Comparison of ENCODE assay signal across 12 cellular contexts in genomic region chr4:73221734-73222133, GRCh38. TPM values are rescaled to one million over a fixed set of nuclear protein-coding genes. Genes with fewer than 3 reads are reported as not detected.
DNase-seq lines count a peak whose midpoint lies in the region; ATAC-seq, FAIRE-seq and TF ChIP-seq lines count a peak whose summit lies in the region.
"Had no signal": no experiment of that assay in that cellular context is flagged by ENCODE, and none has a peak within 500 bp of the region (broad histone marks: within the 10 kb centered on the region; RNA-seq: fewer than 3 reads in every experiment).

No MANE protein-coding gene starts in this region.

- H3K9me3 ChIP-seq in right cardiac atrium (ENCODE audit: control insufficient read depth, low read length): no peaks in the 10 kb centered on the region
- no peaks in the 10 kb centered on the region for H3K9me3 ChIP-seq in keratinocyte (ENCODE audit: control insufficient read depth, low read depth, low read length)

- FAIRE-seq in keratinocyte (lab: Jason Lieb, UNC): peak; percentile 36
- FAIRE-seq: HepG2 had no signal

- H3K4me1 ChIP-seq in right cardiac atrium (ENCODE audit: control insufficient read depth, insufficient read depth, low read length) (peaks cover 1% of the 10 kb centered on the region), keratinocyte (ENCODE audit: control insufficient read depth, extremely low read depth, insufficient read depth, low read length) (peaks cover 7% of the 10 kb centered on the region)

- no peaks in the 10 kb centered on the region for H3K36me3 ChIP-seq in keratinocyte (ENCODE audit: control insufficient read depth in 2 of 2, extremely low read depth in 1 of 2, insufficient read depth in 2 of 2, low read length in 2 of 2)

- no peaks in the 10 kb centered on the region for H4K20me1 ChIP-seq in keratinocyte (ENCODE audit: control insufficient read depth, extremely low read depth, insufficient read depth, low read length)

- peak overlapping the region; percentile 83 for H3K4me2 ChIP-seq in keratinocyte (ENCODE audit: control insufficient read depth, extremely low read depth, insufficient read depth, low read depth, low read length)

- WGBS in right cardiac atrium: 78% methylated on average over 2 of the region's 2 CpGs

- H3K27ac ChIP-seq in right cardiac atrium (ENCODE audit: low read length): no peak overlapping the region
- H3K27ac ChIP-seq in keratinocyte (ENCODE audit: control insufficient read depth, insufficient read depth, low read length): peak overlapping the region; percentile 80

- peaks cover 10% of the 10 kb centered on the region for H3K36me3 Mint-ChIP-seq in activated T-helper 1 cell treated with anti-CD3 and anti-CD28 coated beads, Interleukin-12 subunit alpha, Interleukin-12 subunit beta, Interleukin-2, Interleukin-4 antibody, amounts not matched to agents 30 ng/mL and 10 ng/mL and 1 ng/mL, durations not matched to agents 14 hours and 24 hours and 36 hours (ENCODE audit: low read depth)

- DNase-seq in right cardiac atrium (no peak), Right ventricle myocardium superior (no peak), keratinocyte (ENCODE audit: low read depth, low spot score) (no peak), DMS 273 treated with DMSO at 0.1 percent for 48 hours (lab: John Stamatoyannopoulos, UW) (no peak), T-helper 9 cell (no peak), Ammon's horn (ENCODE audit: low spot score) (no peak)
- DNase-seq in activated T-helper 1 cell treated with anti-CD3 and anti-CD28 coated beads, Interleukin-12 subunit alpha, Interleukin-12 subunit beta, Interleukin-2, Interleukin-4 antibody, amounts not matched to agents 30 ng/mL and 10 ng/mL and 1 ng/mL, durations not matched to agents 14 hours and 24 hours and 36 hours (ENCODE audit: low spot score): no peak
- DNase-seq: GDM1, GOT3 had no signal

- peak overlapping the region; percentile 24 for H3K4me3 ChIP-seq in right cardiac atrium (ENCODE audit: low read length)
- H3K4me3 ChIP-seq in keratinocyte (ENCODE audit: control insufficient read depth in 2 of 3, extremely low read depth in 1 of 3, insufficient read depth in 2 of 3, low read depth in 1 of 3, low read length in 3 of 3): peak overlapping the region; percentile 45 to 58 (median 50)

- no peaks in the 10 kb centered on the region for H3K9me3 Mint-ChIP-seq in activated T-helper 1 cell treated with anti-CD3 and anti-CD28 coated beads, Interleukin-12 subunit alpha, Interleukin-12 subunit beta, Interleukin-2, Interleukin-4 antibody, amounts not matched to agents 30 ng/mL and 10 ng/mL and 1 ng/mL, durations not matched to agents 14 hours and 24 hours and 36 hours

- H3K9ac ChIP-seq in keratinocyte (ENCODE audit: control insufficient read depth, extremely low read depth, insufficient read depth, low read length): peak overlapping the region; percentile 73

- no peak overlapping the region for H2AFZ ChIP-seq in keratinocyte (ENCODE audit: control insufficient read depth, low read length)

- ATAC-seq in right cardiac atrium: no peak
- no peak for ATAC-seq in Right ventricle myocardium superior (ENCODE audit: poor library complexity)
- ATAC-seq in HG02798 (IDR thresholded peaks at IDR 0.05; ENCODE audit: poor library complexity, unreplicated experiment): no peak
- ATAC-seq: HepG2, Panc1 had no signal

- H3K4me3 Mint-ChIP-seq in activated T-helper 1 cell treated with anti-CD3 and anti-CD28 coated beads, Interleukin-12 subunit alpha, Interleukin-12 subunit beta, Interleukin-2, Interleukin-4 antibody, amounts not matched to agents 30 ng/mL and 10 ng/mL and 1 ng/mL, durations not matched to agents 14 hours and 24 hours and 36 hours: peak overlapping the region; percentile 58

- no peak overlapping the region for H3K27ac Mint-ChIP-seq in activated T-helper 1 cell treated with anti-CD3 and anti-CD28 coated beads, Interleukin-12 subunit alpha, Interleukin-12 subunit beta, Interleukin-2, Interleukin-4 antibody, amounts not matched to agents 30 ng/mL and 10 ng/mL and 1 ng/mL, durations not matched to agents 14 hours and 24 hours and 36 hours

- H3K27me3 Mint-ChIP-seq in activated T-helper 1 cell treated with anti-CD3 and anti-CD28 coated beads, Interleukin-12 subunit alpha, Interleukin-12 subunit beta, Interleukin-2, Interleukin-4 antibody, amounts not matched to agents 30 ng/mL and 10 ng/mL and 1 ng/mL, durations not matched to agents 14 hours and 24 hours and 36 hours (ENCODE audit: insufficient read depth): no peaks in the 10 kb centered on the region

- dilution Hi-C loops in keratinocyte (cut with MboI; ENCODE audit: extremely low pct_ligation_motif_present, low sequenced_read_pairs): no loop called here

- peaks cover 73% of the 10 kb centered on the region for H3K79me2 ChIP-seq in keratinocyte (ENCODE audit: control insufficient read depth, insufficient read depth, low read length)

- no peaks in the 10 kb centered on the region for H3K9me1 ChIP-seq in keratinocyte (ENCODE audit: control insufficient read depth, extremely low read depth, insufficient read depth, low read length)

- peaks cover 46% of the 10 kb centered on the region for H3K4me1 Mint-ChIP-seq in activated T-helper 1 cell treated with anti-CD3 and anti-CD28 coated beads, Interleukin-12 subunit alpha, Interleukin-12 subunit beta, Interleukin-2, Interleukin-4 antibody, amounts not matched to agents 30 ng/mL and 10 ng/mL and 1 ng/mL, durations not matched to agents 14 hours and 24 hours and 36 hours (ENCODE audit: low read depth)

- intact Hi-C loops in right cardiac atrium (cut with DNase I): loop anchor here in 1 of 4 donors (5.0 kb wide), 1 partner anchor 36 kb away; the partner anchor contains the start of gene ANKRD17
- intact Hi-C loops in Right ventricle myocardium superior (cut with DNase I): loop anchor here (5.0 kb wide), 1 partner anchor 36 kb away; the partner anchor contains the start of gene ANKRD17
- intact Hi-C loops in activated T-helper 1 cell treated with anti-CD3 and anti-CD28 coated beads, Interleukin-12 subunit alpha, Interleukin-12 subunit beta, Interleukin-2, Interleukin-4 antibody, amounts not matched to agents 30 ng/mL and 10 ng/mL and 1 ng/mL, durations not matched to agents 14 hours and 24 hours and 36 hours (cut with micrococcal nuclease): loop anchor here (5.0 kb wide), 1 partner anchor 44 kb away; no protein-coding TSS in a partner anchor

- no peak for TF ChIP-seq CTCF in keratinocyte (optimal IDR thresholded peaks at IDR 0.05 in 1 of 3, IDR thresholded peaks at IDR 0.05 in 1 of 3, conservative IDR thresholded peaks at IDR 0.05 in 1 of 3; ENCODE audit: extremely low read depth in 1 of 3, insufficient read depth in 2 of 3, low read length in 3 of 3)

- H3K27me3 ChIP-seq in right cardiac atrium (ENCODE audit: control insufficient read depth, insufficient read depth) (no peaks in the 10 kb centered on the region), keratinocyte (ENCODE audit: control insufficient read depth, extremely low read depth, insufficient read depth, low read length) (no peaks in the 10 kb centered on the region)

RNA-seq across cellular contexts. Expression of gene ANKRD17, which starts 36.9 kb away (rescaled TPM):
- 10 to 100 TPM; 52.1 to 59.4 (median 53.7) TPM for total RNA-seq in right cardiac atrium
- polyA plus RNA-seq in right cardiac atrium: 9.6 TPM
- 46.0 TPM for total RNA-seq in Right ventricle myocardium superior
- 68.6 and 72.4 TPM in 2 replicates for total RNA-seq in activated T-helper 1 cell treated with anti-CD3 and anti-CD28 coated beads, Interleukin-12 subunit alpha, Interleukin-12 subunit beta, Interleukin-2, Interleukin-4 antibody, amounts not matched to agents 30 ng/mL and 10 ng/mL and 1 ng/mL, durations not matched to agents 14 hours and 24 hours and 36 hours
- 51.5 to 53.4 TPM (median 53.0 TPM) in 3 replicates for polyA plus RNA-seq in keratinocyte
- 169 TPM for polyA plus RNA-seq in keratinocyte (2011; ENCODE audit: low read depth)
- polyA plus RNA-seq in keratinocyte (2011; cell fraction: cytosol; rRNA removed): 25.8 and 42.9 TPM in 2 replicates
- polyA plus RNA-seq in keratinocyte (2011; cell fraction: nucleus; rRNA removed): 84.4 and 90.8 TPM in 2 replicates
- 31.1 and 32.7 TPM in 2 replicates for polyA plus RNA-seq in keratinocyte (2012; ENCODE audit: low replicate concordance)
- 62.0 to 139 TPM (median 128 TPM) in 3 replicates for polyA minus RNA-seq in keratinocyte
- polyA minus RNA-seq in keratinocyte (2011; cell fraction: cytosol; rRNA and poly(A)+ RNA removed): 66.6 TPM
- 102 and 196 TPM in 2 replicates for polyA minus RNA-seq in keratinocyte (2011; cell fraction: nucleus; rRNA and poly(A)+ RNA removed)
